In the genomic region with DNA sequence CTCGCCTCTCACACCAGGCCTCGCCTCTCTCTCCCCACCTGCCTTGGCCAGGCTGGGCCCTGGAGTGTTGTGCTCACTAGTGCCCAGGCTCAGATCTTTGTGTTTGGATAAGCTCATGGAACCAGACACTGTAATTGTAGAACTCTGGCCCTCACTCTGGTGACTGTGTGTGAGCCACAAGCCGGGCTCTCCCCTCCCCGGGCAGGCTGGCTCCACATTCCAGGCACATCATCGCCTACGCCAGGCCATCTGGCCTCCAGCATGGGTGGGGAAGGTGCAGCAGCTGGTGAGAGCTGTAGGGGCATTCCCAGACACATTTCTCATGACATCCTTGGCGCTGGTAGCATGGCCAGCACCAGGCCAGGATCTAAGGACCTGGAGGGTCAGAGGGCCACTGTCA, we compare ENCODE assay signal across 1 cellular context.
TF ChIP-seq lines count a peak whose summit lies in the region.

No MANE protein-coding gene starts in this region.

TF ChIP-seq in IMR-90, 13 proteins besides CTCF, POLR2A, EP300 and RAD21:
- TF ChIP-seq, protein P1, sequence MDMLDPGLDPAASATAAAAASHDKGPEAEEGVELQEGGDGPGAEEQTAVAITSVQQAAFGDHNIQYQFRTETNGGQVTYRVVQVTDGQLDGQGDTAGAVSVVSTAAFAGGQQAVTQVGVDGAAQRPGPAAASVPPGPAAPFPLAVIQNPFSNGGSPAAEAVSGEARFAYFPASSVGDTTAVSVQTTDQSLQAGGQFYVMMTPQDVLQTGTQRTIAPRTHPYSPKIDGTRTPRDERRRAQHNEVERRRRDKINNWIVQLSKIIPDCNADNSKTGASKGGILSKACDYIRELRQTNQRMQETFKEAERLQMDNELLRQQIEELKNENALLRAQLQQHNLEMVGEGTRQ (IDR thresholded peaks at IDR 0.05; ENCODE audit: low read depth, low read length), result no peak
- TF ChIP-seq, protein P2, sequence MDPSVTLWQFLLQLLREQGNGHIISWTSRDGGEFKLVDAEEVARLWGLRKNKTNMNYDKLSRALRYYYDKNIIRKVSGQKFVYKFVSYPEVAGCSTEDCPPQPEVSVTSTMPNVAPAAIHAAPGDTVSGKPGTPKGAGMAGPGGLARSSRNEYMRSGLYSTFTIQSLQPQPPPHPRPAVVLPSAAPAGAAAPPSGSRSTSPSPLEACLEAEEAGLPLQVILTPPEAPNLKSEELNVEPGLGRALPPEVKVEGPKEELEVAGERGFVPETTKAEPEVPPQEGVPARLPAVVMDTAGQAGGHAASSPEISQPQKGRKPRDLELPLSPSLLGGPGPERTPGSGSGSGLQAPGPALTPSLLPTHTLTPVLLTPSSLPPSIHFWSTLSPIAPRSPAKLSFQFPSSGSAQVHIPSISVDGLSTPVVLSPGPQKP (IDR thresholded peaks at IDR 0.05; ENCODE audit: borderline replicate concordance, low read depth, low read length), result no peak
- TF ChIP-seq RCOR1 (IDR thresholded peaks at IDR 0.05; ENCODE audit: insufficient replicate concordance, low read length), result peak; percentile 94
- TF ChIP-seq MAZ (IDR thresholded peaks at IDR 0.05; ENCODE audit: borderline replicate concordance, low read depth, low read length), result peak; percentile 73; the same call in 1 of the 2 replicates
- TF ChIP-seq SMC3 (IDR thresholded peaks at IDR 0.05; ENCODE audit: low read depth, low read length), result 0 out of 2 replicates have a peak, but pooled peaks have one; percentile 21
- TF ChIP-seq FOS (IDR thresholded peaks at IDR 0.05; ENCODE audit: low read depth, low read length), result peak; percentile 56; the same call in 1 of the 2 replicates
- no peak for TF ChIP-seq CEBPB (IDR thresholded peaks at IDR 0.05; ENCODE audit: low read depth, low read length)
- no peak for TF ChIP-seq MAFK (IDR thresholded peaks at IDR 0.05; ENCODE audit: low read depth, low read length)
- no peak for TF ChIP-seq RFX5 (IDR thresholded peaks at IDR 0.05; ENCODE audit: low read depth, low read length)
- TF ChIP-seq BHLHE40 (IDR thresholded peaks at IDR 0.05; ENCODE audit: low read depth, low read length), result peak; percentile 54
- TF ChIP-seq MXI1 (IDR thresholded peaks at IDR 0.05; ENCODE audit: borderline replicate concordance, low read depth, low read length), result peak; percentile 63; the same call in 1 of the 2 replicates
- no peak for TF ChIP-seq CHD1 (IDR thresholded peaks at IDR 0.05; ENCODE audit: low read depth, low read length)
- TF ChIP-seq NFE2L2 (IDR thresholded peaks at IDR 0.05; ENCODE audit: low read depth, low read length), result no peak
